Comparison of ENCODE assay signal across 1 cellular context in genomic region chr6:153003294-153003645, GRCh38.
TF ChIP-seq lines count a peak whose summit lies in the region.

No MANE protein-coding gene starts in this region.

TF ChIP-seq in GM12878, 131 proteins besides CTCF, POLR2A, EP300 and RAD21 (continued from another document):
- TF ChIP-seq, protein P1, sequence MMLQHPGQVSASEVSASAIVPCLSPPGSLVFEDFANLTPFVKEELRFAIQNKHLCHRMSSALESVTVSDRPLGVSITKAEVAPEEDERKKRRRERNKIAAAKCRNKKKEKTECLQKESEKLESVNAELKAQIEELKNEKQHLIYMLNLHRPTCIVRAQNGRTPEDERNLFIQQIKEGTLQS (IDR thresholded peaks at IDR 0.05; ENCODE audit: borderline replicate concordance, extremely low read depth, low read depth, low read length) = no peak
- TF ChIP-seq ATF2 (IDR thresholded peaks at IDR 0.05; ENCODE audit: low read length) (no peak), JUNB (IDR thresholded peaks at IDR 0.05) (no peak), KLF5 (IDR thresholded peaks at IDR 0.05; ENCODE audit: partially characterized antibody) (no peak), SMAD5 (IDR thresholded peaks at IDR 0.05; ENCODE audit: low read depth) (no peak), NR2F1 (conservative IDR thresholded peaks at IDR 0.05) (no peak)
